In genomic region chr2:118763797-118764196, GRCh38 we compare ENCODE assay signal across 10 cellular contexts.
A peak's percentile ranks its signal among the peaks of the same experiment; 100 is the strongest.
DNase-seq lines count a peak whose midpoint lies in the region; ATAC-seq and TF ChIP-seq lines count a peak whose summit lies in the region.
"Had no signal": no experiment of that assay in that cellular context is flagged by ENCODE, and none has a peak within 500 bp of the region (broad histone marks: within the 10 kb centered on the region; RNA-seq: fewer than 3 reads in every experiment).

No MANE protein-coding gene starts in this region.

- no peaks in the 10 kb centered on the region for H3K27me3 ChIP-seq in H9 (ENCODE audit: insufficient read depth, low read length)
- no peaks in the 10 kb centered on the region for H3K27me3 ChIP-seq in skeletal muscle satellite cell (ENCODE audit: control insufficient read depth, insufficient read depth, low read length)
- H3K27me3 ChIP-seq in upper lobe of left lung = no peaks in the 10 kb centered on the region

- peaks cover 9 to 10% of the 10 kb centered on the region in 2 experiments for H3K4me1 Mint-ChIP-seq in H9
- no peaks in the 10 kb centered on the region for H3K4me1 Mint-ChIP-seq in natural killer cell treated with Interleukin-12 subunit alpha and Interleukin-12 subunit beta and Interleukin-15 and Interleukin-18, amount 100 ng/mL, for 72 hours (ENCODE audit: low read depth in 2 of 2)

- H4K91ac ChIP-seq in H9 (ENCODE audit: insufficient read length, low read depth, low read length) = no peak overlapping the region

- no peaks in the 10 kb centered on the region; a peak in 1 of 7 replicates for H3K36me3 Mint-ChIP-seq in H9 (ENCODE audit: insufficient read depth in 1 of 3, low read depth in 3 of 3)
- H3K36me3 Mint-ChIP-seq in natural killer cell treated with Interleukin-12 subunit alpha and Interleukin-12 subunit beta and Interleukin-15 and Interleukin-18, amount 100 ng/mL, for 72 hours = no peaks in the 10 kb centered on the region

- H3K4ac ChIP-seq in H9 (ENCODE audit: low read depth, low read length) = no peak overlapping the region

- no peak overlapping the region for H2AK5ac ChIP-seq in H9 (ENCODE audit: insufficient read length, low read length)

- H3K27ac Mint-ChIP-seq in H9 = no peak overlapping the region
- no peak overlapping the region for H3K27ac Mint-ChIP-seq in natural killer cell treated with Interleukin-12 subunit alpha and Interleukin-12 subunit beta and Interleukin-15 and Interleukin-18, amount 100 ng/mL, for 72 hours

- no peaks in the 10 kb centered on the region for H3K36me3 ChIP-seq in skeletal muscle satellite cell (ENCODE audit: insufficient read depth, low read length)
- H3K36me3 ChIP-seq in upper lobe of left lung = no peaks in the 10 kb centered on the region

- no peaks in the 10 kb centered on the region for H3K79me1 ChIP-seq in H9 (ENCODE audit: insufficient read depth, low read depth, low read length, poor library complexity, severe bottlenecking)

- H3K27ac ChIP-seq in H9 (ENCODE audit: insufficient read length, low read depth, low read length) (no peak overlapping the region), upper lobe of left lung (no peak overlapping the region)

- H3K4me3 ChIP-seq in skeletal muscle satellite cell (ENCODE audit: low read length) (peak overlapping the region; percentile 68), upper lobe of left lung (no peak overlapping the region)

- no peaks in the 10 kb centered on the region for H4K20me1 ChIP-seq in H9 (ENCODE audit: control insufficient read depth, insufficient read depth, insufficient read length)

- H2AFZ ChIP-seq in H9 (ENCODE audit: low read length) = no peak overlapping the region

- H3T11ph ChIP-seq in H9 (ENCODE audit: low read length) = no peak overlapping the region

- H2BK12ac ChIP-seq in H9 (ENCODE audit: insufficient read length, low read depth, low read length) = no peak overlapping the region

- TF ChIP-seq POLR2A in upper lobe of left lung (IDR thresholded peaks at IDR 0.05) = no peak

- no peak overlapping the region for H2BK15ac ChIP-seq in H9 (ENCODE audit: low read depth, low read length)

- no peaks in the 10 kb centered on the region for H3K9me3 Mint-ChIP-seq in H9
- no peaks in the 10 kb centered on the region for H3K9me3 Mint-ChIP-seq in natural killer cell treated with Interleukin-12 subunit alpha and Interleukin-12 subunit beta and Interleukin-15 and Interleukin-18, amount 100 ng/mL, for 72 hours

- no CpG with 5 or more reads among the region's 12 CpGs for WGBS in H9 (ENCODE audit: extremely low coverage, insufficient read length, low lambda C conversion rate)
- 21 to 22% methylated on average over 6 to 12 of the region's 12 CpGs for WGBS in upper lobe of left lung, 2 donors

- no peak overlapping the region for H3K56ac ChIP-seq in H9 (ENCODE audit: insufficient read length, low read depth, low read length)

- H4K8ac ChIP-seq in H9 (replicated peaks; ENCODE audit: insufficient read length, low read depth, low read length) = no peak overlapping the region

- H3K23me2 ChIP-seq in H9 (ENCODE audit: insufficient read length, low read depth, low read length, poor library complexity, severe bottlenecking) = no peaks in the 10 kb centered on the region

- no peak for ATAC-seq in natural killer cell treated with Interleukin-12 subunit alpha and Interleukin-12 subunit beta and Interleukin-15 and Interleukin-18, amount 100 ng/mL, for 72 hours
- ATAC-seq in upper lobe of left lung (ENCODE audit: low FRiP score in 2 of 2) (no peak), GM18873 (IDR thresholded peaks at IDR 0.05; ENCODE audit: low FRiP score, unreplicated experiment) (no peak)

- no peak overlapping the region for H2BK20ac ChIP-seq in H9 (ENCODE audit: low read depth, low read length, poor library complexity, severe bottlenecking)

- no peak overlapping the region for H3K18ac ChIP-seq in H9 (ENCODE audit: insufficient read length, low read depth, low read length)

- no peak overlapping the region for H2BK120ac ChIP-seq in H9 (ENCODE audit: low read depth, low read length, poor library complexity, severe bottlenecking)

- H3K4me1 ChIP-seq in H9 (ENCODE audit: insufficient read depth, low read length) (no peaks in the 10 kb centered on the region), skeletal muscle satellite cell (ENCODE audit: control insufficient read depth, insufficient read depth, low read length) (peaks cover 4% of the 10 kb centered on the region), upper lobe of left lung (no peaks in the 10 kb centered on the region)

- H3K4me2 ChIP-seq in H9 (ENCODE audit: insufficient read depth, insufficient read length, low read length) (no peak overlapping the region), skeletal muscle satellite cell (ENCODE audit: low read length) (peak overlapping the region; percentile 87)

- H3K14ac ChIP-seq in H9 (ENCODE audit: insufficient read depth, low read length) = no peak overlapping the region

- H2BK5ac ChIP-seq in H9 (ENCODE audit: insufficient read length, low read length) = no peak overlapping the region

- H3K27me3 Mint-ChIP-seq in H9 (ENCODE audit: low read depth) = peaks cover 76% of the 10 kb centered on the region
- H3K27me3 Mint-ChIP-seq in natural killer cell treated with Interleukin-12 subunit alpha and Interleukin-12 subunit beta and Interleukin-15 and Interleukin-18, amount 100 ng/mL, for 72 hours = peaks cover 25 to 46% of the 10 kb centered on the region in 2 donors

- peak overlapping the region in 1 of 2 experiments; percentile 31; a peak in 2 of 5 replicates for H3K4me3 Mint-ChIP-seq in H9
- H3K4me3 Mint-ChIP-seq in natural killer cell treated with Interleukin-12 subunit alpha and Interleukin-12 subunit beta and Interleukin-15 and Interleukin-18, amount 100 ng/mL, for 72 hours = no peak overlapping the region

- no peak overlapping the region for H3K23ac ChIP-seq in H9 (ENCODE audit: insufficient read length, low read depth, low read length)

- no peaks in the 10 kb centered on the region for H3K9me3 ChIP-seq in H9 (ENCODE audit: control insufficient read depth, low read depth, low read length)
- H3K9me3 ChIP-seq in skeletal muscle satellite cell (replicated peaks; ENCODE audit: low read length) = no peaks in the 10 kb centered on the region
- H3K9me3 ChIP-seq in upper lobe of left lung = no peaks in the 10 kb centered on the region

- H4K5ac ChIP-seq in H9 (ENCODE audit: insufficient read length, low read depth, low read length) = no peak overlapping the region

- H3K9ac ChIP-seq in H9 (ENCODE audit: extremely low read depth, insufficient read length, low read length) (no peak overlapping the region), skeletal muscle satellite cell (ENCODE audit: low read depth, low read length) (peak overlapping the region; percentile 70)

- peak; percentile 73 for DNase-seq in H9
- peak; percentile 27 for DNase-seq in SW480 (ENCODE audit: low spot score)
- DNase-seq in iPS DF 19.7 (ENCODE audit: low read depth, low spot score) = peak; percentile 28
- no peak for DNase-seq in natural killer cell treated with Interleukin-12 subunit alpha and Interleukin-12 subunit beta and Interleukin-15 and Interleukin-18, amount 100 ng/mL, for 72 hours (ENCODE audit: low spot score)
- no peak for DNase-seq in upper lobe of left lung
- DNase-seq: activated CD4-positive, alpha-beta T cell treated with anti-CD3 and anti-CD28 coated beads for 4 hours; activated naive CD4-positive, alpha-beta T cell treated with anti-CD3 and anti-CD28 coated beads, Interleukin-2, amount 50 U/mL, for 16 hours; effector memory CD4-positive, alpha-beta T cell had no signal

- no peak for TF ChIP-seq EP300 in upper lobe of left lung (IDR thresholded peaks at IDR 0.05)

- H3K79me2 ChIP-seq in H9 (ENCODE audit: insufficient read depth, low read length) = no peaks in the 10 kb centered on the region

- TF ChIP-seq CTCF in H9 (conservative IDR thresholded peaks at IDR 0.05) (peak; percentile 75), upper lobe of left lung (IDR thresholded peaks at IDR 0.05) (no peak)

Comparison
In these comparisons a context has a peak if more than half of its experiments do, and no peak if none do; other contexts are left out.
1. DNase-seq: peak in H9 (single experiment), SW480 (single experiment) and iPS DF 19.7 (single experiment); none in natural killer cell treated with Interleukin-12 subunit alpha and Interleukin-12 subunit beta and Interleukin-15 and Interleukin-18, amount 100 ng/mL, for 72 hours (single experiment) and upper lobe of left lung (0 of 2).